1 cellular context compared by ENCODE assay signal in genomic region chr1:159699653-159700052, GRCh38.
TF ChIP-seq lines count a peak whose summit lies in the region.

No MANE protein-coding gene starts in this region.

TF ChIP-seq in GM23338, 12 proteins besides CTCF, POLR2A, EP300 and RAD21 (continued from another document):
- TF ChIP-seq, protein P1, sequence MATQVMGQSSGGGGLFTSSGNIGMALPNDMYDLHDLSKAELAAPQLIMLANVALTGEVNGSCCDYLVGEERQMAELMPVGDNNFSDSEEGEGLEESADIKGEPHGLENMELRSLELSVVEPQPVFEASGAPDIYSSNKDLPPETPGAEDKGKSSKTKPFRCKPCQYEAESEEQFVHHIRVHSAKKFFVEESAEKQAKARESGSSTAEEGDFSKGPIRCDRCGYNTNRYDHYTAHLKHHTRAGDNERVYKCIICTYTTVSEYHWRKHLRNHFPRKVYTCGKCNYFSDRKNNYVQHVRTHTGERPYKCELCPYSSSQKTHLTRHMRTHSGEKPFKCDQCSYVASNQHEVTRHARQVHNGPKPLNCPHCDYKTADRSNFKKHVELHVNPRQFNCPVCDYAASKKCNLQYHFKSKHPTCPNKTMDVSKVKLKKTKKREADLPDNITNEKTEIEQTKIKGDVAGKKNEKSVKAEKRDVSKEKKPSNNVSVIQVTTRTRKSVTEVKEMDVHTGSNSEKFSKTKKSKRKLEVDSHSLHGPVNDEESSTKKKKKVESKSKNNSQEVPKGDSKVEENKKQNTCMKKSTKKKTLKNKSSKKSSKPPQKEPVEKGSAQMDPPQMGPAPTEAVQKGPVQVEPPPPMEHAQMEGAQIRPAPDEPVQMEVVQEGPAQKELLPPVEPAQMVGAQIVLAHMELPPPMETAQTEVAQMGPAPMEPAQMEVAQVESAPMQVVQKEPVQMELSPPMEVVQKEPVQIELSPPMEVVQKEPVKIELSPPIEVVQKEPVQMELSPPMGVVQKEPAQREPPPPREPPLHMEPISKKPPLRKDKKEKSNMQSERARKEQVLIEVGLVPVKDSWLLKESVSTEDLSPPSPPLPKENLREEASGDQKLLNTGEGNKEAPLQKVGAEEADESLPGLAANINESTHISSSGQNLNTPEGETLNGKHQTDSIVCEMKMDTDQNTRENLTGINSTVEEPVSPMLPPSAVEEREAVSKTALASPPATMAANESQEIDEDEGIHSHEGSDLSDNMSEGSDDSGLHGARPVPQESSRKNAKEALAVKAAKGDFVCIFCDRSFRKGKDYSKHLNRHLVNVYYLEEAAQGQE (IDR thresholded peaks at IDR 0.05; ENCODE audit: unreplicated experiment) = no peak
